In genomic region chr13:51797664-51798488, GRCh38 we compare ENCODE assay signal across 8 cellular contexts. TPM values are rescaled to one million over a fixed set of nuclear protein-coding genes. Genes with fewer than 3 reads are reported as not detected.
DNase-seq lines count a peak whose midpoint lies in the region; ATAC-seq and TF ChIP-seq lines count a peak whose summit lies in the region.

No MANE protein-coding gene starts in this region.

- CTCF ChIA-PET in A673 (lab: Charles Lee) = interaction anchor here (0.6 to 1.5 kb wide), 7 partner anchors 12 to 672 kb away, joined by 3 to 10 read pairs (median 4); no protein-coding TSS in a partner anchor
- CTCF ChIA-PET in activated CD4-positive, alpha-beta memory T cell treated with anti-CD3 and anti-CD28 coated beads, Interleukin-2, amount 10 ng/mL, durations not matched to agents 7 days and 5 days (lab: Charles Lee) = interaction anchor here (0.6 to 4.9 kb wide), 52 partner anchors 8 to 677 kb away, joined by 3 to 63 read pairs (median 4); partner anchors contain the start of gene INTS6

- H3K9me3 ChIP-seq in A673 (ENCODE audit: low read depth, low read length, poor library complexity, severe bottlenecking) = no peaks in the 10 kb centered on the region

- no peak overlapping the region for H3K27ac Mint-ChIP-seq in activated CD4-positive, alpha-beta memory T cell treated with anti-CD3 and anti-CD28 coated beads, Interleukin-2, amount 10 ng/mL, durations not matched to agents 7 days and 5 days

- intact Hi-C loops in A673 (cut with micrococcal nuclease; ENCODE audit: unreplicated experiment) = loop anchor here (5.0 to 10.0 kb wide), 3 partner anchors 293 to 571 kb away; no protein-coding TSS in a partner anchor

- no peaks in the 10 kb centered on the region for H3K27me3 Mint-ChIP-seq in activated CD4-positive, alpha-beta memory T cell treated with anti-CD3 and anti-CD28 coated beads, Interleukin-2, amount 10 ng/mL, durations not matched to agents 7 days and 5 days

- H3K4me1 ChIP-seq in A673 (ENCODE audit: insufficient read depth, low read length, poor library complexity, severe bottlenecking) = peaks cover 13% of the 10 kb centered on the region

- no TSS peak for BruUV-seq in A673 (replicated peaks; lab: Mats Ljungman, UMichigan)

- peaks cover 39% of the 10 kb centered on the region for H3K4me1 Mint-ChIP-seq in activated CD4-positive, alpha-beta memory T cell treated with anti-CD3 and anti-CD28 coated beads, Interleukin-2, amount 10 ng/mL, durations not matched to agents 7 days and 5 days

- peak; percentile 63 for DNase-seq in A673 (ENCODE audit: low spot score)
- DNase-seq in NCI-H345 (lab: John Stamatoyannopoulos, UW) = peak; percentile 65
- peak; percentile 68 for DNase-seq in activated CD4-positive, alpha-beta memory T cell treated with anti-CD3 and anti-CD28 coated beads, Interleukin-2, amount 10 ng/mL, durations not matched to agents 7 days and 5 days
- DNase-seq in omental fat pad (ENCODE audit: low spot score) = no peak
- no peak for DNase-seq in DMS114 treated with DMSO at 0.1 percent for 48 hours (lab: John Stamatoyannopoulos, UW; ENCODE audit: unreplicated experiment)

- TF ChIP-seq CTCF in A673 (conservative IDR thresholded peaks at IDR 0.05; ENCODE audit: low read depth, low read length) (peak; percentile 58), GM12873 (IDR thresholded peaks at IDR 0.05; ENCODE audit: insufficient read depth, low read depth, low read length, missing control alignments) (peak; percentile 73), omental fat pad (IDR thresholded peaks at IDR 0.05) (no peak)

- H3K27me3 ChIP-seq in A673 (replicated peaks; ENCODE audit: insufficient read depth, low read depth, low read length, poor library complexity) = no peaks in the 10 kb centered on the region

- H3K36me3 Mint-ChIP-seq in activated CD4-positive, alpha-beta memory T cell treated with anti-CD3 and anti-CD28 coated beads, Interleukin-2, amount 10 ng/mL, durations not matched to agents 7 days and 5 days (ENCODE audit: low read depth) = peaks cover 3% of the 10 kb centered on the region

- no peak overlapping the region for H3K4me3 ChIP-seq in A673 (ENCODE audit: low read depth, low read length, poor library complexity, severe bottlenecking)

- peak; percentile 50 for ATAC-seq in HG03432 (IDR thresholded peaks at IDR 0.05; ENCODE audit: unreplicated experiment)
- ATAC-seq in esophagus mucosa = peak; percentile 56
- peak; percentile 34 for ATAC-seq in omental fat pad (ENCODE audit: low FRiP score)

- POLR2A ChIA-PET in A673 (lab: Charles Lee; ENCODE audit: low non-redundant PET) = interaction anchor here (0.5 to 0.6 kb wide), 2 partner anchors 107 to 353 kb away, joined by 4 to 8 read pairs; no protein-coding TSS in a partner anchor
- POLR2A ChIA-PET in activated CD4-positive, alpha-beta memory T cell treated with anti-CD3 and anti-CD28 coated beads, Interleukin-2, amount 10 ng/mL, durations not matched to agents 7 days and 5 days (lab: Charles Lee) = interaction anchor here (0.6 to 2.0 kb wide), 9 partner anchors 33 to 672 kb away, joined by 3 to 17 read pairs (median 4); partner anchors contain the start of gene INTS6

- H3K27ac ChIP-seq in A673 (ENCODE audit: low read depth, low read length, poor library complexity, severe bottlenecking) = no peak overlapping the region

- no peak overlapping the region for H3K4me3 Mint-ChIP-seq in activated CD4-positive, alpha-beta memory T cell treated with anti-CD3 and anti-CD28 coated beads, Interleukin-2, amount 10 ng/mL, durations not matched to agents 7 days and 5 days

- no peaks in the 10 kb centered on the region for H3K36me3 ChIP-seq in A673 (ENCODE audit: insufficient read depth, low read length, poor library complexity, severe bottlenecking)

- H3K9me3 Mint-ChIP-seq in activated CD4-positive, alpha-beta memory T cell treated with anti-CD3 and anti-CD28 coated beads, Interleukin-2, amount 10 ng/mL, durations not matched to agents 7 days and 5 days = no peaks in the 10 kb centered on the region

RNA-seq across cellular contexts. Expression of gene DHRS12, which starts 6.1 kb away (rescaled TPM):
- total RNA-seq in A673 (2021) = 2.8 and 3.1 TPM in 2 replicates
- 1 to 10 TPM; 5.0 to 6.4 TPM for total RNA-seq in activated CD4-positive, alpha-beta memory T cell treated with anti-CD3 and anti-CD28 coated beads, Interleukin-2, amount 10 ng/mL, durations not matched to agents 7 days and 5 days
- 7.3 TPM for total RNA-seq in esophagus mucosa
- 10 to 100 TPM; 11.8 to 22.2 (median 17.4) TPM for total RNA-seq in omental fat pad

RNA-seq across cellular contexts. Expression of gene TMEM272, which starts 47.1 kb away (rescaled TPM):
- 0.22 TPM in 1 of 2 replicates, not detected in the other for total RNA-seq in A673 (2021)
- under 1 TPM; 0.15 to 0.28 TPM for total RNA-seq in activated CD4-positive, alpha-beta memory T cell treated with anti-CD3 and anti-CD28 coated beads, Interleukin-2, amount 10 ng/mL, durations not matched to agents 7 days and 5 days
- total RNA-seq in esophagus mucosa = not detected
- under 1 TPM in 3 of 4 donors, not detected in 1; 0.13 to 0.74 (median 0.16) TPM for total RNA-seq in omental fat pad

Comparison
In these comparisons a context has a peak if more than half of its experiments do, and no peak if none do; other contexts are left out.
1. DNase-seq: peak in A673 (single experiment), NCI-H345 (single experiment) and activated CD4-positive, alpha-beta memory T cell treated with anti-CD3 and anti-CD28 coated beads, Interleukin-2, amount 10 ng/mL, durations not matched to agents 7 days and 5 days (single experiment); none in omental fat pad (single experiment) and DMS114 treated with DMSO at 0.1 percent for 48 hours (single experiment).
2. CTCF ChIP-seq: peak in A673 (single experiment) and GM12873 (single experiment); none in omental fat pad (0 of 3).
3. Peak in every context shown above with its lines, with median percentiles within 50 percentile points of each other: ATAC-seq.